ENCODE assay signal across 31 cellular contexts in genomic region chr10:98294270-98294627, GRCh38. TPM values are rescaled to one million over a fixed set of nuclear protein-coding genes. Genes with fewer than 3 reads are reported as not detected.
"Had no signal": no experiment of that assay in that cellular context is flagged by ENCODE, and none has a peak within 500 bp of the region (broad histone marks: within the 10 kb centered on the region; RNA-seq: fewer than 3 reads in every experiment).

No MANE protein-coding gene starts in this region.

- DNase-seq: activated B cell treated with CpG ODN at 0.5 μM for 24 hours; activated CD4-positive, alpha-beta memory T cell treated with anti-CD3 and anti-CD28 coated beads for 36 hours; activated CD4-positive, alpha-beta T cell treated with anti-CD3 and anti-CD28 coated beads for 4 hours; activated CD4-positive, alpha-beta T cell treated with anti-CD3 and anti-CD28 coated beads, Interleukin-2, amount 50 U/mL, for 1 hour; activated CD4-positive, CD25-positive, alpha-beta regulatory T cell treated with anti-CD3 and anti-CD28 coated beads, Interleukin-2, amount 50 U/mL, for 72 hours; activated CD8-positive, alpha-beta memory T cell treated with anti-CD3 and anti-CD28 coated beads, Interleukin-2, amount 50 U/mL, for 4 hours; activated effector memory CD4-positive, alpha-beta T cell treated with Interleukin-2 at 50 U/mL for 16 hours; activated naive CD4-positive, alpha-beta T cell treated with anti-CD3 and anti-CD28 coated beads, Interleukin-2, amount 10 ng/mL, durations not matched to agents 7 days and 5 days; activated naive CD8-positive, alpha-beta T cell treated with anti-CD3 and anti-CD28 coated beads for 36 hours; activated T-cell treated with anti-CD3 and anti-CD28 coated beads for 4 hours; activated T-cell treated with anti-CD3 and anti-CD28 coated beads, Interleukin-2, amount 50 U/mL, for 48 hours; amygdala; Karpas-422; KBM-7; MG63; NCI-H1048; NCI-H1105 treated with DMSO at 0.1 percent for 48 hours; NCI-H1436; NCI-H1930; NCI-H2081 treated with DMSO at 0.1 percent for 48 hours; NCI-H446 treated with DMSO at 0.1 percent for 48 hours; NCI-H524; NCI-H82; Peyer's patch; SIG-M5; SW 1271; T-helper 1 cell; T-helper 2 cell; T-helper 9 cell had no signal

- H3K27me3 ChIP-seq: ascending aorta, MG63, Peyer's patch had no signal

- H3K36me3 ChIP-seq: ascending aorta, MG63, Peyer's patch had no signal

- H3K4me3 ChIP-seq: ascending aorta, MG63, Peyer's patch had no signal

- H3K27ac ChIP-seq: ascending aorta, Peyer's patch, VCaP had no signal

- H3K9me3 ChIP-seq: ascending aorta, MG63, Peyer's patch had no signal

RNA-seq across cellular contexts. Expression of gene LOXL4, which starts 26.3 kb away (rescaled TPM):
- total RNA-seq: activated B cell treated with CpG ODN at 0.5 μM for 24 hours; activated CD4-positive, alpha-beta memory T cell treated with anti-CD3 and anti-CD28 coated beads for 36 hours; activated naive CD8-positive, alpha-beta T cell treated with anti-CD3 and anti-CD28 coated beads for 36 hours had no signal
